1 cellular context compared by ENCODE assay signal in genomic region chr1:165827199-165828102, GRCh38.
A peak's percentile ranks its signal among the peaks of the same experiment; 100 is the strongest.
TF ChIP-seq lines count a peak whose summit lies in the region.

TSS of gene UCK2 (plus strand) at chr1:165827614. CDS start at chr1:165827834, 220 bp downstream.

TF ChIP-seq in HepG2, 621 proteins besides CTCF, POLR2A, EP300 and RAD21 (continued from another document and continues in another):
- no peak for TF ChIP-seq U2AF1 (optimal IDR thresholded peaks at IDR 0.05; ENCODE audit: low read depth, low read length)
- TF ChIP-seq ZFP90 (CRISPR knock-in tag; IDR thresholded peaks at IDR 0.05; ENCODE audit: borderline replicate concordance): no peak
- TF ChIP-seq ADNP (CRISPR knock-in tag; IDR thresholded peaks at IDR 0.05): no peak
- peak; percentile 18; the same call in 1 of the 2 replicates for TF ChIP-seq ZNF776 (CRISPR knock-in tag; IDR thresholded peaks at IDR 0.05)
- TF ChIP-seq, protein P1, sequence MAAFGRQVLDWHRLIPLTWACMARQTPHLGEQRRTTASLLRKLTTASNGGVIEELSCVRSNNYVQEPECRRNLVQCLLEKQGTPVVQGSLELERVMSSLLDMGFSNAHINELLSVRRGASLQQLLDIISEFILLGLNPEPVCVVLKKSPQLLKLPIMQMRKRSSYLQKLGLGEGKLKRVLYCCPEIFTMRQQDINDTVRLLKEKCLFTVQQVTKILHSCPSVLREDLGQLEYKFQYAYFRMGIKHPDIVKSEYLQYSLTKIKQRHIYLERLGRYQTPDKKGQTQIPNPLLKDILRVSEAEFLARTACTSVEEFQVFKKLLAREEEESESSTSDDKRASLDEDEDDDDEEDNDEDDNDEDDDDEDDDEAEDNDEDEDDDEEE (CRISPR knock-in tag; IDR thresholded peaks at IDR 0.05): peak; percentile 57; the same call in 1 of the 2 replicates
- no peak for TF ChIP-seq WIZ (CRISPR knock-in tag; IDR thresholded peaks at IDR 0.05)
- TF ChIP-seq, protein P2, sequence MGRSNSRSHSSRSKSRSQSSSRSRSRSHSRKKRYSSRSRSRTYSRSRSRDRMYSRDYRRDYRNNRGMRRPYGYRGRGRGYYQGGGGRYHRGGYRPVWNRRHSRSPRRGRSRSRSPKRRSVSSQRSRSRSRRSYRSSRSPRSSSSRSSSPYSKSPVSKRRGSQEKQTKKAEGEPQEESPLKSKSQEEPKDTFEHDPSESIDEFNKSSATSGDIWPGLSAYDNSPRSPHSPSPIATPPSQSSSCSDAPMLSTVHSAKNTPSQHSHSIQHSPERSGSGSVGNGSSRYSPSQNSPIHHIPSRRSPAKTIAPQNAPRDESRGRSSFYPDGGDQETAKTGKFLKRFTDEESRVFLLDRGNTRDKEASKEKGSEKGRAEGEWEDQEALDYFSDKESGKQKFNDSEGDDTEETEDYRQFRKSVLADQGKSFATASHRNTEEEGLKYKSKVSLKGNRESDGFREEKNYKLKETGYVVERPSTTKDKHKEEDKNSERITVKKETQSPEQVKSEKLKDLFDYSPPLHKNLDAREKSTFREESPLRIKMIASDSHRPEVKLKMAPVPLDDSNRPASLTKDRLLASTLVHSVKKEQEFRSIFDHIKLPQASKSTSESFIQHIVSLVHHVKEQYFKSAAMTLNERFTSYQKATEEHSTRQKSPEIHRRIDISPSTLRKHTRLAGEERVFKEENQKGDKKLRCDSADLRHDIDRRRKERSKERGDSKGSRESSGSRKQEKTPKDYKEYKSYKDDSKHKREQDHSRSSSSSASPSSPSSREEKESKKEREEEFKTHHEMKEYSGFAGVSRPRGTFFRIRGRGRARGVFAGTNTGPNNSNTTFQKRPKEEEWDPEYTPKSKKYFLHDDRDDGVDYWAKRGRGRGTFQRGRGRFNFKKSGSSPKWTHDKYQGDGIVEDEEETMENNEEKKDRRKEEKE (IDR thresholded peaks at IDR 0.05): no peak
- TF ChIP-seq, protein P3, sequence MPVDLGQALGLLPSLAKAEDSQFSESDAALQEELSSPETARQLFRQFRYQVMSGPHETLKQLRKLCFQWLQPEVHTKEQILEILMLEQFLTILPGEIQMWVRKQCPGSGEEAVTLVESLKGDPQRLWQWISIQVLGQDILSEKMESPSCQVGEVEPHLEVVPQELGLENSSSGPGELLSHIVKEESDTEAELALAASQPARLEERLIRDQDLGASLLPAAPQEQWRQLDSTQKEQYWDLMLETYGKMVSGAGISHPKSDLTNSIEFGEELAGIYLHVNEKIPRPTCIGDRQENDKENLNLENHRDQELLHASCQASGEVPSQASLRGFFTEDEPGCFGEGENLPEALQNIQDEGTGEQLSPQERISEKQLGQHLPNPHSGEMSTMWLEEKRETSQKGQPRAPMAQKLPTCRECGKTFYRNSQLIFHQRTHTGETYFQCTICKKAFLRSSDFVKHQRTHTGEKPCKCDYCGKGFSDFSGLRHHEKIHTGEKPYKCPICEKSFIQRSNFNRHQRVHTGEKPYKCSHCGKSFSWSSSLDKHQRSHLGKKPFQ (CRISPR knock-in tag; IDR thresholded peaks at IDR 0.05; ENCODE audit: insufficient replicate concordance): peak; percentile 59
- no peak for TF ChIP-seq KAT2B (IDR thresholded peaks at IDR 0.05; ENCODE audit: borderline replicate concordance, low read depth, low read length)
- TF ChIP-seq FOSL2 (CRISPR knock-in tag; IDR thresholded peaks at IDR 0.05): no peak
- no peak for TF ChIP-seq TOPORS (CRISPR knock-in tag; IDR thresholded peaks at IDR 0.05)
- no peak for TF ChIP-seq ZFP62 (CRISPR knock-in tag; IDR thresholded peaks at IDR 0.05)
- TF ChIP-seq GATAD2A (CRISPR knock-in tag; IDR thresholded peaks at IDR 0.05): no peak; the same call in 1 of the 2 replicates
- TF ChIP-seq MIXL1 (CRISPR knock-in tag; IDR thresholded peaks at IDR 0.05): no peak
- no peak for TF ChIP-seq LCORL (IDR thresholded peaks at IDR 0.05)
- TF ChIP-seq LCORL (CRISPR knock-in tag; IDR thresholded peaks at IDR 0.05): no peak
- TF ChIP-seq MAFK (conservative IDR thresholded peaks at IDR 0.05 in 1 of 2, IDR thresholded peaks at IDR 0.05 in 1 of 2; ENCODE audit: low read length in 2 of 2): no peak
- TF ChIP-seq MTA1 (CRISPR knock-in tag; IDR thresholded peaks at IDR 0.05; ENCODE audit: borderline replicate concordance): no peak
- TF ChIP-seq, protein P4, sequence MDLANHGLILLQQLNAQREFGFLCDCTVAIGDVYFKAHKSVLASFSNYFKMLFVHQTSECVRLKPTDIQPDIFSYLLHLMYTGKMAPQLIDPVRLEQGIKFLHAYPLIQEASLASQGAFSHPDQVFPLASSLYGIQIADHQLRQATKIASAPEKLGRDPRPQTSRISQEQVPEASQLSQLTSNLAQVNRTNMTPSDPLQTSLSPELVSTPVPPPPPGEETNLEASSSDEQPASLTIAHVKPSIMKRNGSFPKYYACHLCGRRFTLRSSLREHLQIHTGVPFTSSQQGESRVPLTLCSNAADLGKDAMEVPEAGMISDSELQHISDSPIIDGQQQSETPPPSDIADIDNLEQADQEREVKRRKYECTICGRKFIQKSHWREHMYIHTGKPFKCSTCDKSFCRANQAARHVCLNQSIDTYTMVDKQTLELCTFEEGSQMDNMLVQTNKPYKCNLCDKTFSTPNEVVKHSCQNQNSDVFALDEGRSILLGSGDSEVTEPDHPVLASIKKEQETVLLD (CRISPR knock-in tag; IDR thresholded peaks at IDR 0.05; ENCODE audit: low read depth): 0 out of 2 replicates have a peak, but pooled peaks have one; percentile 42
- TF ChIP-seq ZNF674 (CRISPR knock-in tag; IDR thresholded peaks at IDR 0.05; ENCODE audit: low read depth): peak; percentile 70; the same call in 1 of the 2 replicates
- TF ChIP-seq, protein P5, sequence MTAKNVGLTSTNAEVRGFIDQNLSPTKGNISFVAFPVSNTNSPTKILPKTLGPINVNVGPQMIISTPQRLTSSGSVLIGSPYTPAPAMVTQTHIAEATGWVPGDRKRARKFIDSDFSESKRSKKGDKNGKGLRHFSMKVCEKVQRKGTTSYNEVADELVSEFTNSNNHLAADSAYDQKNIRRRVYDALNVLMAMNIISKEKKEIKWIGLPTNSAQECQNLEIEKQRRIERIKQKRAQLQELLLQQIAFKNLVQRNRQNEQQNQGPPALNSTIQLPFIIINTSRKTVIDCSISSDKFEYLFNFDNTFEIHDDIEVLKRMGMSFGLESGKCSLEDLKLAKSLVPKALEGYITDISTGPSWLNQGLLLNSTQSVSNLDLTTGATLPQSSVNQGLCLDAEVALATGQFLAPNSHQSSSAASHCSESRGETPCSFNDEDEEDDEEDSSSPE (CRISPR knock-in tag; IDR thresholded peaks at IDR 0.05): peak; percentile 76
- no peak for TF ChIP-seq ZNF224 (CRISPR knock-in tag; IDR thresholded peaks at IDR 0.05)
- TF ChIP-seq ZFY (CRISPR knock-in tag; IDR thresholded peaks at IDR 0.05): peak; percentile 72
- TF ChIP-seq TGIF2 (CRISPR knock-in tag; IDR thresholded peaks at IDR 0.05): no peak
- no peak; the same call in 1 of the 2 replicates for TF ChIP-seq ZBTB14 (CRISPR knock-in tag; IDR thresholded peaks at IDR 0.05)
- TF ChIP-seq ZNF274 (CRISPR knock-in tag; IDR thresholded peaks at IDR 0.05): no peak; the same call in 1 of the 2 replicates
- no peak for TF ChIP-seq THYN1 (CRISPR knock-in tag; IDR thresholded peaks at IDR 0.05; ENCODE audit: borderline replicate concordance, low read depth)
- TF ChIP-seq ZNF557 (CRISPR knock-in tag; IDR thresholded peaks at IDR 0.05): no peak
- TF ChIP-seq CEBPB (IDR thresholded peaks at IDR 0.05; ENCODE audit: borderline replicate concordance, low read depth, low read length): no peak
- TF ChIP-seq, protein P6, sequence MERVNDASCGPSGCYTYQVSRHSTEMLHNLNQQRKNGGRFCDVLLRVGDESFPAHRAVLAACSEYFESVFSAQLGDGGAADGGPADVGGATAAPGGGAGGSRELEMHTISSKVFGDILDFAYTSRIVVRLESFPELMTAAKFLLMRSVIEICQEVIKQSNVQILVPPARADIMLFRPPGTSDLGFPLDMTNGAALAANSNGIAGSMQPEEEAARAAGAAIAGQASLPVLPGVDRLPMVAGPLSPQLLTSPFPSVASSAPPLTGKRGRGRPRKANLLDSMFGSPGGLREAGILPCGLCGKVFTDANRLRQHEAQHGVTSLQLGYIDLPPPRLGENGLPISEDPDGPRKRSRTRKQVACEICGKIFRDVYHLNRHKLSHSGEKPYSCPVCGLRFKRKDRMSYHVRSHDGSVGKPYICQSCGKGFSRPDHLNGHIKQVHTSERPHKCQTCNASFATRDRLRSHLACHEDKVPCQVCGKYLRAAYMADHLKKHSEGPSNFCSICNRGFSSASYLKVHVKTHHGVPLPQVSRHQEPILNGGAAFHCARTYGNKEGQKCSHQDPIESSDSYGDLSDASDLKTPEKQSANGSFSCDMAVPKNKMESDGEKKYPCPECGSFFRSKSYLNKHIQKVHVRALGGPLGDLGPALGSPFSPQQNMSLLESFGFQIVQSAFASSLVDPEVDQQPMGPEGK (CRISPR knock-in tag; IDR thresholded peaks at IDR 0.05): peak; percentile 72
- TF ChIP-seq ZNF713 (CRISPR knock-in tag; IDR thresholded peaks at IDR 0.05): 0 out of 2 replicates have a peak, but pooled peaks have one; percentile 40
- no peak; the same call in 1 of the 2 replicates for TF ChIP-seq ZIK1 (CRISPR knock-in tag; IDR thresholded peaks at IDR 0.05; ENCODE audit: borderline replicate concordance, low read depth)
- TF ChIP-seq ATRX (CRISPR knock-in tag; IDR thresholded peaks at IDR 0.05; ENCODE audit: borderline replicate concordance): no peak
- peak; percentile 81 for TF ChIP-seq ARNT2 (CRISPR knock-in tag; IDR thresholded peaks at IDR 0.05; ENCODE audit: low read depth)
- TF ChIP-seq ZMAT3 (CRISPR knock-in tag; conservative IDR thresholded peaks at IDR 0.05): peak; percentile 51; the same call in 1 of the 2 replicates
- no peak for TF ChIP-seq ZFP36 (IDR thresholded peaks at IDR 0.05; ENCODE audit: borderline replicate concordance, low read depth, low read length, partially characterized antibody)
- no peak for TF ChIP-seq ZNF549 (CRISPR knock-in tag; IDR thresholded peaks at IDR 0.05)
- TF ChIP-seq ELF4 (CRISPR knock-in tag; IDR thresholded peaks at IDR 0.05; ENCODE audit: borderline replicate concordance): 0 out of 2 replicates have a peak, but pooled peaks have one; percentile 6
- TF ChIP-seq ZFP36L1 (CRISPR knock-in tag; IDR thresholded peaks at IDR 0.05): no peak
- peak; percentile 62; the same call in 1 of the 2 replicates for TF ChIP-seq ZNF761 (CRISPR knock-in tag; conservative IDR thresholded peaks at IDR 0.05)
- TF ChIP-seq ZNF883 (CRISPR knock-in tag; IDR thresholded peaks at IDR 0.05; ENCODE audit: not compliant biosample characterization): peak; percentile 81
- no peak for TF ChIP-seq XRCC5 (optimal IDR thresholded peaks at IDR 0.05; ENCODE audit: low read length)
- TF ChIP-seq MAZ (IDR thresholded peaks at IDR 0.05; ENCODE audit: borderline replicate concordance, low read depth, low read length): 0 out of 2 replicates have a peak, but pooled peaks have one; percentile 16
- TF ChIP-seq MAZ (CRISPR knock-in tag; IDR thresholded peaks at IDR 0.05; ENCODE audit: low read depth): peak; percentile 56; the same call in 1 of the 2 replicates
- TF ChIP-seq ZNF253 (CRISPR knock-in tag; IDR thresholded peaks at IDR 0.05; ENCODE audit: borderline replicate concordance): peak; percentile 44; the same call in 1 of the 2 replicates
- TF ChIP-seq ZNF333 (CRISPR knock-in tag; IDR thresholded peaks at IDR 0.05; ENCODE audit: borderline replicate concordance): peak; percentile 71; the same call in 1 of the 2 replicates
- TF ChIP-seq NONO (IDR thresholded peaks at IDR 0.05): no peak
- peak; percentile 37; the same call in 1 of the 2 replicates for TF ChIP-seq NONO (CRISPR knock-in tag; conservative IDR thresholded peaks at IDR 0.05)
- TF ChIP-seq POLR2AphosphoS5 (IDR thresholded peaks at IDR 0.05; ENCODE audit: low read depth, low read length): peak; percentile 74
- TF ChIP-seq, protein P7, sequence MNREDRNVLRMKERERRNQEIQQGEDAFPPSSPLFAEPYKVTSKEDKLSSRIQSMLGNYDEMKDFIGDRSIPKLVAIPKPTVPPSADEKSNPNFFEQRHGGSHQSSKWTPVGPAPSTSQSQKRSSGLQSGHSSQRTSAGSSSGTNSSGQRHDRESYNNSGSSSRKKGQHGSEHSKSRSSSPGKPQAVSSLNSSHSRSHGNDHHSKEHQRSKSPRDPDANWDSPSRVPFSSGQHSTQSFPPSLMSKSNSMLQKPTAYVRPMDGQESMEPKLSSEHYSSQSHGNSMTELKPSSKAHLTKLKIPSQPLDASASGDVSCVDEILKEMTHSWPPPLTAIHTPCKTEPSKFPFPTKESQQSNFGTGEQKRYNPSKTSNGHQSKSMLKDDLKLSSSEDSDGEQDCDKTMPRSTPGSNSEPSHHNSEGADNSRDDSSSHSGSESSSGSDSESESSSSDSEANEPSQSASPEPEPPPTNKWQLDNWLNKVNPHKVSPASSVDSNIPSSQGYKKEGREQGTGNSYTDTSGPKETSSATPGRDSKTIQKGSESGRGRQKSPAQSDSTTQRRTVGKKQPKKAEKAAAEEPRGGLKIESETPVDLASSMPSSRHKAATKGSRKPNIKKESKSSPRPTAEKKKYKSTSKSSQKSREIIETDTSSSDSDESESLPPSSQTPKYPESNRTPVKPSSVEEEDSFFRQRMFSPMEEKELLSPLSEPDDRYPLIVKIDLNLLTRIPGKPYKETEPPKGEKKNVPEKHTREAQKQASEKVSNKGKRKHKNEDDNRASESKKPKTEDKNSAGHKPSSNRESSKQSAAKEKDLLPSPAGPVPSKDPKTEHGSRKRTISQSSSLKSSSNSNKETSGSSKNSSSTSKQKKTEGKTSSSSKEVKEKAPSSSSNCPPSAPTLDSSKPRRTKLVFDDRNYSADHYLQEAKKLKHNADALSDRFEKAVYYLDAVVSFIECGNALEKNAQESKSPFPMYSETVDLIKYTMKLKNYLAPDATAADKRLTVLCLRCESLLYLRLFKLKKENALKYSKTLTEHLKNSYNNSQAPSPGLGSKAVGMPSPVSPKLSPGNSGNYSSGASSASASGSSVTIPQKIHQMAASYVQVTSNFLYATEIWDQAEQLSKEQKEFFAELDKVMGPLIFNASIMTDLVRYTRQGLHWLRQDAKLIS (CRISPR knock-in tag; IDR thresholded peaks at IDR 0.05): no peak
- no peak for TF ChIP-seq ZNF296 (CRISPR knock-in tag; conservative IDR thresholded peaks at IDR 0.05)
